In the genomic region with DNA sequence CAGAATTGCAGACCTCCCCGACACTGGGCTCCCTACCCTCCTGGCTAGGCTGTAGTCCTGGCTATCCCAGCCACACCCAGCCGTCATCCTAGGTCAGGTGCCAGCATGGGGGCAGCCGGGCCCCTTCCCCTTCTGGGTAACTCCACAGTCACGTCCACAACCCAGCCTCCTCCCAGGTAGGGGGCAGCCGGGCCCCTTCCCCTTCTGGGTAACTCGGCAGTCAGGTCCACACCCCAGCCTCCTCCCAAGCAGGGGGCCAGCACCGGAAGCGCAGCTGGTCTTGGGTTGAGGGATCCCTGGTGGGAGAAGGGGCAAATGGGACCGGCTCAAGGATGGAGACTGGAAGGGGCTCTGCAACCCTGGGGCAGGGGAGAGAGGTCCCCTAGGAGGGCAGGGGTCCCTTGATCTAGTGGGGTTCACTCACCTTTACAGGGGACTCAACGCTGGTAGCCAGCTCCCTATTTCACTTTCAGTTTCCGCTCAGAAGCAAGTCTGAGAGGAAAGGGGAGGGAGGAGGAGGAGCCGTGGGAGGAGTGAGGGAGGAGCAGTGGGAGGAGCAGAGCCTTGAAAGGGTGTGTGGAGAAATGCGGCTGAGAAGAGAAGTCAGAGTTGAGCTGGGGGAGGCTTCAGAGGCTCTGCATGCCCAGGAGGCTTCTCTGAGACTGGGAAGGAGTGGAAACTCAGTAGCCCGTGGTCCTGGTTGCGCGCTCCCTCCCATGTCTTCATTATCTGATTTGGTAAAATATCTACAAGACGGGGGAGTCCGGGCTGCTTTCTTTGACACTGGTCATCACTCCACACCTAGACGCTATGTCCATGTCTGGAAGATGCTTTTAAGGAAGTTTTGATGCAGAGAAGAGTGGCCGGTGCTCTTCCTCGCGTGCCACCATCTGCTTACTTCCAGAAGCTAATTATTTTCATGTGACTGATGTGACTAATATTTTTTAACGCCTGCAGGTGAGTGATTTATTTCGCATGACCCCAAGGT, we compare ENCODE assay signal across 8 cellular contexts. TPM values are rescaled to one million over a fixed set of nuclear protein-coding genes. Genes with fewer than 3 reads are reported as not detected.
A peak's percentile ranks its signal among the peaks of the same experiment; 100 is the strongest.
DNase-seq lines count a peak whose midpoint lies in the region; ATAC-seq, FAIRE-seq and TF ChIP-seq lines count a peak whose summit lies in the region.

Gene TRIM21 (minus strand): TSS at position 494 of the 988 bp plus-strand sequence. CDS start 3,293 bp downstream, outside the sequence.

- BruUV-seq in A673 (replicated peaks; lab: Mats Ljungman, UMichigan): no TSS peak
- TSS peak; percentile 60 for BruUV-seq in HepG2 (replicated peaks; lab: Mats Ljungman, UMichigan)

- H4K20me1 ChIP-seq in HepG2 (ENCODE audit: insufficient read depth, low read length): no peaks in the 10 kb centered on the region

- intact Hi-C loops in A673 (cut with micrococcal nuclease; ENCODE audit: unreplicated experiment) (no loop called here), HepG2 (cut with micrococcal nuclease; ENCODE audit: unreplicated experiment) (no loop called here)

- TF ChIP-seq RAD21 in HepG2 (CRISPR knock-in tag; IDR thresholded peaks at IDR 0.05): no peak

- H3K9me3 Mint-ChIP-seq in activated CD4-positive, alpha-beta T cell treated with anti-CD3 and anti-CD28 coated beads, Interleukin-2, amount 10 ng/mL, durations not matched to agents 7 days and 5 days: peaks cover 11% of the 10 kb centered on the region

- no peaks in the 10 kb centered on the region for H3K9me3 ChIP-seq in A673 (ENCODE audit: low read depth, low read length, poor library complexity, severe bottlenecking)
- no peaks in the 10 kb centered on the region for H3K9me3 ChIP-seq in HepG2 (ENCODE audit: low read length)

- peak; percentile 86 for DNase-seq in A673 (ENCODE audit: low spot score)
- peak; percentile 18 for DNase-seq in NCI-H510A (lab: John Stamatoyannopoulos, UW)
- peak; percentile 94 for DNase-seq in activated CD4-positive, alpha-beta T cell treated with anti-CD3 and anti-CD28 coated beads, Interleukin-2, amount 10 ng/mL, durations not matched to agents 7 days and 5 days
- DNase-seq in dermis microvascular lymphatic vessel endothelial cell (ENCODE audit: low read depth in 2 of 2): peak; percentile 29 to 76
- DNase-seq in HepG2 (ENCODE audit: low spot score): peak; percentile 70
- DNase-seq in stimulated activated CD4-positive, alpha-beta T cell treated with anti-CD3 and anti-CD28 coated beads, Interleukin-4, amount 100 ng/mL, for 1 hour: peak; percentile 85

- H3K36me3 ChIP-seq in A673 (ENCODE audit: insufficient read depth, low read length, poor library complexity, severe bottlenecking): no peaks in the 10 kb centered on the region
- H3K36me3 ChIP-seq in HepG2 (replicated peaks in 1 of 2; ENCODE audit: control insufficient read depth in 1 of 2, insufficient read depth in 2 of 2, low read length in 2 of 2): 0 out of 5 replicates have a peak, but pooled peaks cover 0 to 6% of the 10 kb centered on the region in 2 experiments

- peaks cover 2% of the 10 kb centered on the region for H3K27me3 Mint-ChIP-seq in activated CD4-positive, alpha-beta T cell treated with anti-CD3 and anti-CD28 coated beads, Interleukin-2, amount 10 ng/mL, durations not matched to agents 7 days and 5 days

- POLR2A ChIA-PET in A673 (lab: Charles Lee; ENCODE audit: low non-redundant PET) (no interaction called here), HepG2 (lab: Yijun Ruan, JAX) (no interaction called here)
- POLR2A ChIA-PET in activated CD4-positive, alpha-beta T cell treated with anti-CD3 and anti-CD28 coated beads, Interleukin-2, amount 10 ng/mL, durations not matched to agents 7 days and 5 days (lab: Charles Lee): no interaction called here

- peak; percentile 88 for FAIRE-seq in HepG2 (lab: Jason Lieb, UNC)

- H2AFZ ChIP-seq in HepG2 (ENCODE audit: low read length): peak within 1 kb of the TSS; percentile 8

- peak within 1 kb of the TSS; percentile 14 for H3K27ac ChIP-seq in A673 (ENCODE audit: low read depth, low read length, poor library complexity, severe bottlenecking)
- H3K27ac ChIP-seq in HepG2 (ENCODE audit: extremely low read length, insufficient read depth, low read length): no peak within 1 kb of the TSS

- peak within 1 kb of the TSS; percentile 94 for H3K27ac Mint-ChIP-seq in activated CD4-positive, alpha-beta T cell treated with anti-CD3 and anti-CD28 coated beads, Interleukin-2, amount 10 ng/mL, durations not matched to agents 7 days and 5 days

- H3K36me3 Mint-ChIP-seq in activated CD4-positive, alpha-beta T cell treated with anti-CD3 and anti-CD28 coated beads, Interleukin-2, amount 10 ng/mL, durations not matched to agents 7 days and 5 days (ENCODE audit: low read depth): peaks cover 56% of the 10 kb centered on the region

- H3K4me2 ChIP-seq in HepG2 (ENCODE audit: low read depth, low read length): peak within 1 kb of the TSS; percentile 78

- no peaks in the 10 kb centered on the region for H3K27me3 ChIP-seq in A673 (replicated peaks; ENCODE audit: insufficient read depth, low read depth, low read length, poor library complexity)
- no peaks in the 10 kb centered on the region; a peak in 1 of 5 replicates for H3K27me3 ChIP-seq in HepG2 (ENCODE audit: control insufficient read depth in 1 of 2, insufficient read depth in 2 of 2, low read length in 2 of 2)

- WGBS in HepG2 (ENCODE audit: low lambda C conversion rate): 5% methylated on average over 18 of the region's 24 CpGs

- H3K79me2 ChIP-seq in HepG2 (ENCODE audit: insufficient read depth, low read length): no peaks in the 10 kb centered on the region

- ATAC-seq in GM18520 (IDR thresholded peaks at IDR 0.05; ENCODE audit: unreplicated experiment): peak; percentile 98
- peak; percentile 99 for ATAC-seq in HG03064 (IDR thresholded peaks at IDR 0.05; ENCODE audit: low read depth, unreplicated experiment)
- ATAC-seq in HepG2: peak; percentile 99

- peaks cover 48% of the 10 kb centered on the region for H3K4me1 Mint-ChIP-seq in activated CD4-positive, alpha-beta T cell treated with anti-CD3 and anti-CD28 coated beads, Interleukin-2, amount 10 ng/mL, durations not matched to agents 7 days and 5 days

- H3K4me3 ChIP-seq in A673 (ENCODE audit: low read depth, low read length, poor library complexity, severe bottlenecking) (peak within 1 kb of the TSS; percentile 68), HepG2 (replicated peaks in 1 of 3; ENCODE audit: insufficient read depth in 1 of 3, low read depth in 2 of 3, low read length in 3 of 3) (peak within 1 kb of the TSS; percentile 64 to 82 (median 82))

- peak in 1 of 2 experiments; percentile 49; a peak in 2 of 4 replicates for TF ChIP-seq POLR2A in HepG2 (IDR thresholded peaks at IDR 0.05; ENCODE audit: insufficient read depth in 1 of 2, low read depth in 2 of 2, low read length in 2 of 2)

- in situ Hi-C loops in HepG2 (cut with HindIII; ENCODE audit: extremely low pct_ligation_motif_present, low pct_unique_long_range_greater_than_20kb): no loop called here

- H3K9ac ChIP-seq in HepG2 (ENCODE audit: insufficient read depth, low read depth, low read length): peak within 1 kb of the TSS; percentile 67

- TF ChIP-seq CTCF in A673 (conservative IDR thresholded peaks at IDR 0.05; ENCODE audit: low read depth, low read length) (no peak), HepG2 (CRISPR knock-in tag; IDR thresholded peaks at IDR 0.05) (no peak)

- no peaks in the 10 kb centered on the region for H3K4me1 ChIP-seq in A673 (ENCODE audit: insufficient read depth, low read length, poor library complexity, severe bottlenecking)
- H3K4me1 ChIP-seq in HepG2 (ENCODE audit: insufficient read depth, low read length): peaks cover 11% of the 10 kb centered on the region

- CTCF ChIA-PET in A673 (lab: Charles Lee): no interaction called here
- CTCF ChIA-PET in activated CD4-positive, alpha-beta T cell treated with anti-CD3 and anti-CD28 coated beads, Interleukin-2, amount 10 ng/mL, durations not matched to agents 7 days and 5 days (lab: Charles Lee): no interaction called here
- CTCF ChIA-PET in HepG2 (lab: Yijun Ruan, JAX; ENCODE audit: low intra/inter-chr PET ratio, low total read pairs): no interaction called here

- no peak for TF ChIP-seq EP300 in HepG2 (IDR thresholded peaks at IDR 0.05; ENCODE audit: low read depth in 2 of 2, low read length in 2 of 2)
- TF ChIP-seq EP300 in HepG2 (CRISPR knock-in tag; IDR thresholded peaks at IDR 0.05; ENCODE audit: borderline replicate concordance): no peak

- peak within 1 kb of the TSS; percentile 89 for H3K4me3 Mint-ChIP-seq in activated CD4-positive, alpha-beta T cell treated with anti-CD3 and anti-CD28 coated beads, Interleukin-2, amount 10 ng/mL, durations not matched to agents 7 days and 5 days

RNA-seq across cellular contexts. Expression of gene TRIM21, which starts in this region (rescaled TPM):
- total RNA-seq in A673 (2021) (5.0 and 5.5 TPM in 2 replicates), dermis microvascular lymphatic vessel endothelial cell (25.9 and 29.1 TPM in 2 replicates), HepG2 (2016; rRNA removed; fragmentation: Illumina TruSeq; extraction: Trizol) (6.2 and 7.0 TPM in 2 replicates)
- total RNA-seq in activated CD4-positive, alpha-beta T cell treated with anti-CD3 and anti-CD28 coated beads, Interleukin-2, amount 10 ng/mL, durations not matched to agents 7 days and 5 days: 10 to 100 TPM; 76.2 to 95.1 TPM
- total RNA-seq in HepG2 (2016; cell fraction: cytosol; rRNA removed; fragmentation: Illumina TruSeq; extraction: Trizol; ENCODE audit: low read depth): 1.4 and 1.9 TPM in 2 replicates
- 6.6 and 7.4 TPM in 2 replicates for total RNA-seq in HepG2 (2016; cell fraction: insoluble cytoplasmic fraction; rRNA removed; fragmentation: Illumina TruSeq; extraction: Trizol)
- total RNA-seq in HepG2 (2016; cell fraction: membrane; rRNA removed; fragmentation: Illumina TruSeq; extraction: Trizol): 2.2 and 2.8 TPM in 2 replicates
- 3.2 and 3.7 TPM in 2 replicates for total RNA-seq in HepG2 (2016; cell fraction: nucleus; rRNA removed; fragmentation: Illumina TruSeq; extraction: Trizol)
- 7.8 and 9.6 TPM in 2 replicates for polyA plus RNA-seq in HepG2 (2011; rRNA removed)
- 5.8 and 7.3 TPM in 2 replicates for polyA plus RNA-seq in HepG2 (2011; cell fraction: cytosol; rRNA removed)
- 5.1 and 7.9 TPM in 2 replicates for polyA plus RNA-seq in HepG2 (2011; cell fraction: nucleus; rRNA removed)
- 3.8 and 5.7 TPM in 2 replicates for polyA plus RNA-seq in HepG2 (2012)
- polyA plus RNA-seq in HepG2 (2016; cell fraction: cytosol; fragmentation: Illumina TruSeq; extraction: Trizol; ENCODE audit: low read depth): 0.65 and 0.99 TPM in 2 replicates
- polyA plus RNA-seq in HepG2 (2016; cell fraction: insoluble cytoplasmic fraction; fragmentation: Illumina TruSeq; extraction: Trizol; ENCODE audit: low read depth): 7.7 and 8.1 TPM in 2 replicates
- 1.7 and 2.3 TPM in 2 replicates for polyA plus RNA-seq in HepG2 (2016; cell fraction: membrane; fragmentation: Illumina TruSeq; extraction: Trizol; ENCODE audit: low read depth)
- 4.4 and 5.0 TPM in 2 replicates for polyA plus RNA-seq in HepG2 (2016; cell fraction: nucleus; fragmentation: Illumina TruSeq; extraction: Trizol; ENCODE audit: insufficient read depth, low read depth)
- 6.4 and 23.1 TPM in 2 replicates for polyA minus RNA-seq in HepG2 (2011; rRNA and poly(A)+ RNA removed; ENCODE audit: low replicate concordance)
- 1.4 and 3.9 TPM in 2 replicates for polyA minus RNA-seq in HepG2 (2011; cell fraction: cytosol; rRNA and poly(A)+ RNA removed)
- 4.1 and 5.1 TPM in 2 replicates for polyA minus RNA-seq in HepG2 (2011; cell fraction: nucleus; rRNA and poly(A)+ RNA removed)

Comparison
In these comparisons a context has a peak if more than half of its experiments do, and no peak if none do; other contexts are left out.
1. DNase-seq: peak in every context shown above with its lines; median percentile 94 in activated CD4-positive, alpha-beta T cell treated with anti-CD3 and anti-CD28 coated beads, Interleukin-2, amount 10 ng/mL, durations not matched to agents 7 days and 5 days; 86 in A673; 85 in stimulated activated CD4-positive, alpha-beta T cell treated with anti-CD3 and anti-CD28 coated beads, Interleukin-4, amount 100 ng/mL, for 1 hour; 70 in HepG2; 52 in dermis microvascular lymphatic vessel endothelial cell; 18 in NCI-H510A.